Comparison of ENCODE assay signal across 27 cellular contexts in genomic region chr2:111622859-111623258, GRCh38.
DNase-seq lines count a peak whose midpoint lies in the region; ATAC-seq, FAIRE-seq and TF ChIP-seq lines count a peak whose summit lies in the region.
"Had no signal": no experiment of that assay in that cellular context is flagged by ENCODE, and none has a peak within 500 bp of the region (broad histone marks: within the 10 kb centered on the region; RNA-seq: fewer than 3 reads in every experiment).

No MANE protein-coding gene starts in this region.

- no peak overlapping the region for H3K27ac Mint-ChIP-seq in HFFc6
- H3K27ac Mint-ChIP-seq in neural progenitor cell = no peak overlapping the region
- H3K27ac Mint-ChIP-seq: activated naive CD4-positive, alpha-beta T cell treated with anti-CD3 and anti-CD28 coated beads for 36 hours had no signal

- H3K9me3 ChIP-seq in neural progenitor cell (ENCODE audit: low read depth) = no peaks in the 10 kb centered on the region
- H3K9me3 ChIP-seq: adrenal gland, BE2C, thoracic aorta, uterus had no signal

- H3K27me3 Mint-ChIP-seq in HFFc6 (ENCODE audit: insufficient read depth) (peaks cover 7% of the 10 kb centered on the region), neural progenitor cell (ENCODE audit: insufficient read depth, low read depth) (peaks cover 2% of the 10 kb centered on the region)

- H2AFZ ChIP-seq in neural progenitor cell (replicated peaks) = no peak overlapping the region

- H3K4me1 Mint-ChIP-seq in HFFc6 (ENCODE audit: low read depth) (peaks cover 56% of the 10 kb centered on the region), neural progenitor cell (peaks cover 8% of the 10 kb centered on the region)

- peaks cover under 1% of the 10 kb centered on the region; the same call in 1 of the 2 replicates for H3K9me3 Mint-ChIP-seq in HFFc6
- peaks cover 6% of the 10 kb centered on the region for H3K9me3 Mint-ChIP-seq in neural progenitor cell

- H3K4me3 Mint-ChIP-seq in HFFc6 (no peak overlapping the region), neural progenitor cell (no peak overlapping the region)
- H3K4me3 Mint-ChIP-seq: activated naive CD4-positive, alpha-beta T cell treated with anti-CD3 and anti-CD28 coated beads for 36 hours; activated T-helper 1 cell treated with anti-CD3 and anti-CD28 coated beads, Interleukin-12 subunit alpha, Interleukin-12 subunit beta, Interleukin-2, Interleukin-4 antibody, amounts not matched to agents 30 ng/mL and 10 ng/mL and 1 ng/mL, durations not matched to agents 14 hours and 24 hours and 36 hours had no signal

- H3K36me3 Mint-ChIP-seq in HFFc6 (ENCODE audit: low read depth) = no peaks in the 10 kb centered on the region; the same call in 1 of the 2 replicates
- no peaks in the 10 kb centered on the region for H3K36me3 Mint-ChIP-seq in neural progenitor cell

- H4K20me1 ChIP-seq in neural progenitor cell (ENCODE audit: low read depth) = no peaks in the 10 kb centered on the region

- H3K27me3 ChIP-seq in bronchial epithelial cell (ENCODE audit: control insufficient read depth, insufficient read depth, low read length) (no peaks in the 10 kb centered on the region), neural progenitor cell (no peaks in the 10 kb centered on the region)
- H3K27me3 ChIP-seq: adrenal gland, BE2C, brain microvascular endothelial cell, foreskin keratinocyte, uterus had no signal

- H3K4me2 ChIP-seq in neural progenitor cell = no peak overlapping the region
- H3K4me2 ChIP-seq: A549 had no signal

- H3K27ac ChIP-seq in neural progenitor cell = no peak overlapping the region
- H3K27ac ChIP-seq: A549, adrenal gland, brain microvascular endothelial cell, foreskin keratinocyte, HL-60, thoracic aorta, uterus had no signal

- no peaks in the 10 kb centered on the region for H3K79me2 ChIP-seq in neural progenitor cell (ENCODE audit: low read depth)

- peak; percentile 55 for DNase-seq in AG10803 (ENCODE audit: low read depth)
- peak; percentile 29 for DNase-seq in HFFc6
- peak; percentile 75 for DNase-seq in bronchial epithelial cell (ENCODE audit: low read depth)
- DNase-seq in myocyte (ENCODE audit: low read depth) = peak; percentile 74
- no peak for DNase-seq in neural progenitor cell (ENCODE audit: low spot score)
- DNase-seq in NCI-H1694 treated with DMSO at 0.1 percent for 48 hours (lab: John Stamatoyannopoulos, UW) = no peak
- DNase-seq: activated CD4-positive, alpha-beta T cell treated with anti-CD3 and anti-CD28 coated beads, Interleukin-2, amount 50 U/mL, for 48 hours; activated CD4-positive, CD25-positive, alpha-beta regulatory T cell; activated naive CD4-positive, alpha-beta T cell treated with anti-CD3 and anti-CD28 coated beads for 36 hours; adrenal gland; BE2C; brain microvascular endothelial cell; GF-D8; NCI-H146; NCI-H510A; SHP77; stimulated activated naive CD8-positive, alpha-beta T cell treated with anti-CD3 and anti-CD28 coated beads, Interleukin-15, Interleukin-2, amounts not matched to agents 100 U/mL and 50 U/mL, for 24 hours; uterus had no signal

- FAIRE-seq in bronchial epithelial cell (lab: Jason Lieb, UNC) = no peak
- FAIRE-seq: A549, GM18507 had no signal

- no peaks in the 10 kb centered on the region for H3K4me1 ChIP-seq in neural progenitor cell
- H3K4me1 ChIP-seq: BE2C, uterus had no signal

- H3K9ac ChIP-seq in neural progenitor cell = no peak overlapping the region

- no peaks in the 10 kb centered on the region for H3F3A ChIP-seq in neural progenitor cell (ENCODE audit: low read depth)

- H3K4me3 ChIP-seq in AG10803 (ENCODE audit: low read length) (no peak overlapping the region), bronchial epithelial cell (ENCODE audit: low read depth, low read length) (no peak overlapping the region), neural progenitor cell (no peak overlapping the region)
- H3K4me3 ChIP-seq: A549, adrenal gland, lung, thoracic aorta, uterus had no signal

- H3K36me3 ChIP-seq in bronchial epithelial cell (ENCODE audit: control insufficient read depth, insufficient read depth, low read length) (no peaks in the 10 kb centered on the region), neural progenitor cell (no peaks in the 10 kb centered on the region)
- H3K36me3 ChIP-seq: adrenal gland, BE2C, brain microvascular endothelial cell, thoracic aorta, uterus had no signal

- no peak for ATAC-seq in GM21528 (IDR thresholded peaks at IDR 0.05; ENCODE audit: low FRiP score, unreplicated experiment)
- ATAC-seq in HG02981 (IDR thresholded peaks at IDR 0.05; ENCODE audit: unreplicated experiment) = no peak
- ATAC-seq: A549; foreskin keratinocyte; stimulated activated naive CD8-positive, alpha-beta T cell treated with anti-CD3 and anti-CD28 coated beads, Interleukin-15, Interleukin-2, amounts not matched to agents 100 U/mL and 50 U/mL, for 24 hours had no signal

- TF ChIP-seq CTCF in AG10803 (conservative IDR thresholded peaks at IDR 0.05; ENCODE audit: low read length) = no peak
- no peak for TF ChIP-seq CTCF in HFFc6 (IDR thresholded peaks at IDR 0.05)
- no peak for TF ChIP-seq CTCF in bronchial epithelial cell (IDR thresholded peaks at IDR 0.05; ENCODE audit: insufficient read depth, low read length, severe bottlenecking)
- no peak for TF ChIP-seq CTCF in neural progenitor cell (IDR thresholded peaks at IDR 0.05)

Comparison
In these comparisons a context has a peak if more than half of its experiments do, and no peak if none do; other contexts are left out.
1. DNase-seq: peak in AG10803 (single experiment), HFFc6 (single experiment), bronchial epithelial cell (single experiment) and myocyte (single experiment); none in neural progenitor cell (single experiment) and NCI-H1694 treated with DMSO at 0.1 percent for 48 hours (single experiment).